27 cellular contexts compared by ENCODE assay signal in genomic region chr14:78207414-78207813, GRCh38.
"Had no signal": no experiment of that assay in that cellular context is flagged by ENCODE, and none has a peak within 500 bp of the region (broad histone marks: within the 10 kb centered on the region; RNA-seq: fewer than 3 reads in every experiment).

No MANE protein-coding gene starts in this region.

- DNase-seq: colonic mucosa; cortex of kidney; dermis blood vessel endothelial cell; dorsolateral prefrontal cortex; effector CD4-positive, alpha-beta T cell; effector CD8-positive, alpha-beta T cell; effector memory CD4-positive, alpha-beta T cell; endodermal cell; erythroblast; esophagus squamous epithelium; foreskin fibroblast; foreskin keratinocyte; foreskin melanocyte; gastrocnemius medialis; glutamatergic neuron; heart left ventricle; heart right ventricle had no signal

- ATAC-seq: esophagus mucosa, foreskin keratinocyte, gastrocnemius medialis, gastroesophageal sphincter, heart left ventricle, heart right ventricle had no signal

- H3K27ac ChIP-seq: colonic mucosa, coronary artery, dorsolateral prefrontal cortex, epithelial cell of prostate, esophagus muscularis mucosa, esophagus squamous epithelium, foreskin keratinocyte, gastrocnemius medialis, gastroesophageal sphincter, heart left ventricle, heart right ventricle had no signal

- H3K9me3 ChIP-seq: colonic mucosa had no signal

- H3K4me1 ChIP-seq: colonic mucosa, esophagus muscularis mucosa, esophagus squamous epithelium, gastrocnemius medialis, gastroesophageal sphincter, heart left ventricle, heart right ventricle had no signal

- H3K27ac Mint-ChIP-seq: dendritic cell treated with granulocyte-macrophage colony-stimulating factor and Interleukin-4, amounts not matched to agents 40 ng/mL and 50 ng/mL, for 4 days; endodermal cell had no signal

- H3K4me3 Mint-ChIP-seq: dendritic cell treated with granulocyte-macrophage colony-stimulating factor and Interleukin-4, amounts not matched to agents 40 ng/mL and 50 ng/mL, for 4 days; endodermal cell had no signal

- H3K4me3 ChIP-seq: colonic mucosa, coronary artery, dorsolateral prefrontal cortex, esophagus muscularis mucosa, esophagus squamous epithelium, gastrocnemius medialis, gastroesophageal sphincter, heart left ventricle, heart right ventricle had no signal

- H3K36me3 ChIP-seq: colonic mucosa, esophagus muscularis mucosa, esophagus squamous epithelium, gastrocnemius medialis, gastroesophageal sphincter, heart left ventricle, heart right ventricle had no signal

- H3K9me3 Mint-ChIP-seq: endodermal cell had no signal

- FAIRE-seq: colon, endometrium, endothelial cell of umbilical vein, frontal cortex had no signal

- H3K27me3 ChIP-seq: colonic mucosa, dorsolateral prefrontal cortex, esophagus squamous epithelium, foreskin keratinocyte, gastrocnemius medialis had no signal
